ENCODE assay signal across 8 cellular contexts in genomic region chr6:110178626-110179405, GRCh38. TPM values are rescaled to one million over a fixed set of nuclear protein-coding genes. Genes with fewer than 3 reads are reported as not detected.
DNase-seq lines count a peak whose midpoint lies in the region; ATAC-seq, FAIRE-seq and TF ChIP-seq lines count a peak whose summit lies in the region.

No MANE protein-coding gene starts in this region.

- no peak overlapping the region for H3K9ac ChIP-seq in kidney (ENCODE audit: low read length in 2 of 2)

- H3K27ac Mint-ChIP-seq in central memory CD8-positive, alpha-beta T cell (ENCODE audit: low read depth) = peak overlapping the region; percentile 75

- DNase-seq in GM04504 (ENCODE audit: low read depth) (peak; percentile 34), NCI-H2227 (lab: John Stamatoyannopoulos, UW; ENCODE audit: unreplicated experiment) (peak; percentile 66), kidney (peak; percentile 86)
- DNase-seq in central memory CD8-positive, alpha-beta T cell (ENCODE audit: low spot score in 2 of 2) = peak; percentile 51 to 52
- peak in 2 of 3 donors; percentile 9 to 43 for DNase-seq in stimulated activated CD4-positive, alpha-beta T cell treated with anti-CD3 and anti-CD28 coated beads, Interleukin-12 subunit alpha, Interleukin-12 subunit beta, amount 100 ng/mL, for 48 hours (ENCODE audit: low read depth in 2 of 3, low spot score in 1 of 3)

- intact Hi-C loops in kidney (cut with DNase I) = no loop called here

- H3K9me3 ChIP-seq in kidney (ENCODE audit: control insufficient read depth in 1 of 2, low read length in 2 of 2) = no peaks in the 10 kb centered on the region

- peaks cover 11% of the 10 kb centered on the region for H3K4me1 Mint-ChIP-seq in central memory CD8-positive, alpha-beta T cell

- H3K4me3 ChIP-seq in kidney (ENCODE audit: low read length in 2 of 2) = peak overlapping the region; percentile 86 to 87

- peaks cover 14 to 19% of the 10 kb centered on the region in 2 donors for H3K4me1 ChIP-seq in kidney (ENCODE audit: control insufficient read depth in 1 of 2, insufficient read depth in 1 of 2, low read depth in 1 of 2, low read length in 2 of 2)

- H3K27ac ChIP-seq in kidney (ENCODE audit: low read depth in 2 of 2, low read length in 2 of 2) = peak overlapping the region in 1 of 2 donors; percentile 15

- no peak for FAIRE-seq in kidney (lab: Jason Lieb, UNC)

- TF ChIP-seq CTCF in kidney (IDR thresholded peaks at IDR 0.05; ENCODE audit: borderline replicate concordance, extremely low read depth, insufficient read depth) = peak; percentile 77

- no peaks in the 10 kb centered on the region for H3K9me3 Mint-ChIP-seq in central memory CD8-positive, alpha-beta T cell

- H3K4me3 Mint-ChIP-seq in central memory CD8-positive, alpha-beta T cell = no peak overlapping the region

- H3K27me3 Mint-ChIP-seq in central memory CD8-positive, alpha-beta T cell = peaks cover 28% of the 10 kb centered on the region

- peaks cover 10% of the 10 kb centered on the region for H3K36me3 Mint-ChIP-seq in central memory CD8-positive, alpha-beta T cell (ENCODE audit: insufficient read depth)

- no peaks in the 10 kb centered on the region for H3K36me3 ChIP-seq in kidney (ENCODE audit: control insufficient read depth in 1 of 2, insufficient read depth in 2 of 2, low read length in 2 of 2)

- ATAC-seq in HG03045 (IDR thresholded peaks at IDR 0.05; ENCODE audit: unreplicated experiment) (peak; percentile 30), GM18861 (IDR thresholded peaks at IDR 0.05; ENCODE audit: unreplicated experiment) (no peak)
- ATAC-seq in activated CD4-positive, CD25-positive, alpha-beta regulatory T cell treated with anti-CD3 and anti-CD28 coated beads, Interleukin-2, amount 50 U/mL, for 24 hours = peak; percentile 27 to 44
- peak; percentile 60 for ATAC-seq in central memory CD8-positive, alpha-beta T cell (replicated peaks; ENCODE audit: extremely low read depth, poor library complexity, severe bottlenecking)

RNA-seq across cellular contexts. Expression of gene WASF1, which starts 0.7 kb away (rescaled TPM):
- 9.7 TPM for total RNA-seq in kidney
- polyA plus RNA-seq in kidney (ENCODE audit: insufficient read depth, low read depth, low replicate concordance) = 6.5 TPM

RNA-seq across cellular contexts. Expression of gene CDC40, which starts 1.4 kb away (rescaled TPM):
- 24.6 TPM for total RNA-seq in kidney
- polyA plus RNA-seq in kidney (ENCODE audit: insufficient read depth, low read depth, low replicate concordance) = 10.9 TPM

Comparison
In these comparisons a context has a peak if more than half of its experiments do, and no peak if none do; other contexts are left out.
1. DNase-seq: peak in every context shown above with its lines; median percentile 86 in kidney; 66 in NCI-H2227; 52 in central memory CD8-positive, alpha-beta T cell; 34 in GM04504; 26 in stimulated activated CD4-positive, alpha-beta T cell treated with anti-CD3 and anti-CD28 coated beads, Interleukin-12 subunit alpha, Interleukin-12 subunit beta, amount 100 ng/mL, for 48 hours.